9 cellular contexts compared by ENCODE assay signal in the genomic region with DNA sequence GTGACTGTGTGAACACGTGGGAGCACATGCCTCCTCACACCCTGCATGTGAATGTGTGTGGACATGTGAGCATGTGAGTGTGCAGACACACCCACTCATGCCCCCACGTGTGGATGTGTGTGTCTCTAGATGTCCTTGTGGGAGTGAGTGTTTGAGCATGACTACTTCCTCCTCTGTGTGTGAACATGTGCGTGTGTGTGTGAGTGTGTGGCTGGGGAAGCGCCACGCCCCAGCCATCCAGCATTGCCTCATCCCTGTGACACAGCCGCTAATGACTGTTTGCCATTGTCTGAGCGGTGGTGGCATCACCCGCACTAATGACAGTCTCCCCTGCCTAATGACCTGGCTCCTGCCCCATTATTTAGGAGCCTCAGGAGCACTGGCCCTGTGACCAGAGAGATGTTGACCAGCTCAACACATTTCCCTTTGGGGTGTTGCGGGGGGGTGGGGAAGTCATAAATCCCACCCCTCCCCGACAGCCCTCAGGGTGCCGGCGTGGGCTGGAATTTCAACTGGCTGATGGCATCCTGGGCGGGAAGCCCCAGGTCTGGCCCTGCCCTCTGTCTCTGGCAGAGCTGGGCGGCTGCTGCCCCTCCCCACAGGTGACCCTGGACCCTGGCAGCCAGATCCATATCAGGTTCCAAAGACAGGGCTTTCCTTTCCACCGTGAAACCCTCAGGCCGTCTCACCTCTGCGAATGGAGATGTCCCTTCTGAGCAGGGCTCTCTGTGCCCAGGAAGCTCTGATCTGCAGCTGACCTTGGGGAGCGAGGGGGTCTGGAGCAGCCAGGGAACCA. TPM values are rescaled to one million over a fixed set of nuclear protein-coding genes. Genes with fewer than 3 reads are reported as not detected.
DNase-seq lines count a peak whose midpoint lies in the region; ATAC-seq and TF ChIP-seq lines count a peak whose summit lies in the region.
"Had no signal": no experiment of that assay in that cellular context is flagged by ENCODE, and none has a peak within 500 bp of the region (broad histone marks: within the 10 kb centered on the region; RNA-seq: fewer than 3 reads in every experiment).

No MANE protein-coding gene starts in this region.

- no peak for TF ChIP-seq CTCF in kidney epithelial cell (IDR thresholded peaks at IDR 0.05; ENCODE audit: insufficient read depth, low read length, poor library complexity, severe bottlenecking)

- DNase-seq in NCI-H1105 treated with DMSO at 0.1 percent for 48 hours (lab: John Stamatoyannopoulos, UW), result peak; percentile 13
- no peak for DNase-seq in NCI-H1105 (lab: John Stamatoyannopoulos, UW)
- peak; percentile 69 for DNase-seq in NCI-H2227 (lab: John Stamatoyannopoulos, UW; ENCODE audit: unreplicated experiment)
- peak; percentile 74 for DNase-seq in kidney epithelial cell (ENCODE audit: low read depth)
- peak; percentile 13 for DNase-seq in stimulated activated naive CD8-positive, alpha-beta T cell treated with anti-CD3 and anti-CD28 coated beads, Interleukin-15, Interleukin-2, amounts not matched to agents 100 U/mL and 50 U/mL, for 24 hours
- DNase-seq in activated CD8-positive, alpha-beta memory T cell treated with anti-CD3 and anti-CD28 coated beads, Interleukin-2, amount 50 U/mL, for 48 hours, result no peak
- DNase-seq in activated CD4-positive, alpha-beta T cell treated with anti-CD3 and anti-CD28 coated beads for 1 hour, result no peak

- H3K27me3 ChIP-seq in kidney epithelial cell (ENCODE audit: control insufficient read depth, insufficient read depth, low read length), result no peaks in the 10 kb centered on the region

- no peaks in the 10 kb centered on the region for H3K36me3 ChIP-seq in kidney epithelial cell (ENCODE audit: control insufficient read depth, insufficient read depth, low read length)

- H3K27ac ChIP-seq in angular gyrus (ENCODE audit: low read depth, low read length), result peak overlapping the region; percentile 42
- H3K27ac ChIP-seq: 22Rv1 had no signal

- ATAC-seq in stimulated activated naive CD8-positive, alpha-beta T cell treated with anti-CD3 and anti-CD28 coated beads, Interleukin-15, Interleukin-2, amounts not matched to agents 100 U/mL and 50 U/mL, for 24 hours, result peak; percentile 57

- H3K4me3 ChIP-seq in kidney epithelial cell (ENCODE audit: low read depth, low read length), result no peak overlapping the region

RNA-seq across cellular contexts. Expression of a gene that starts 11.5 kb away (rescaled TPM):
- total RNA-seq in kidney epithelial cell, result 18.5 and 19.4 TPM in 2 replicates

RNA-seq across cellular contexts. Expression of a gene that starts 29.7 kb away (rescaled TPM):
- total RNA-seq in kidney epithelial cell, result 1,242 and 1,355 TPM in 2 replicates

Comparison
In these comparisons a context has a peak if more than half of its experiments do, and no peak if none do; other contexts are left out.
1. DNase-seq: peak in NCI-H1105 treated with DMSO at 0.1 percent for 48 hours (single experiment), NCI-H2227 (single experiment), kidney epithelial cell (single experiment) and stimulated activated naive CD8-positive, alpha-beta T cell treated with anti-CD3 and anti-CD28 coated beads, Interleukin-15, Interleukin-2, amounts not matched to agents 100 U/mL and 50 U/mL, for 24 hours (single experiment); none in NCI-H1105 (single experiment), activated CD8-positive, alpha-beta memory T cell treated with anti-CD3 and anti-CD28 coated beads, Interleukin-2, amount 50 U/mL, for 48 hours (single experiment) and activated CD4-positive, alpha-beta T cell treated with anti-CD3 and anti-CD28 coated beads for 1 hour (single experiment).